In genomic region chr7:95246935-95247370, GRCh38 we compare ENCODE assay signal across 8 cellular contexts.
DNase-seq lines count a peak whose midpoint lies in the region; ATAC-seq and TF ChIP-seq lines count a peak whose summit lies in the region.

No MANE protein-coding gene starts in this region.

- no peaks in the 10 kb centered on the region for H3K9me3 Mint-ChIP-seq in Calu3 (ENCODE audit: low read depth, unreplicated experiment)

- no peak overlapping the region for H3K4me3 Mint-ChIP-seq in Calu3 (ENCODE audit: low read depth, unreplicated experiment)

- H3K27ac ChIP-seq in PC-3 (ENCODE audit: low read length), result no peak overlapping the region
- no peak overlapping the region for H3K27ac ChIP-seq in coronary artery
- H3K27ac ChIP-seq in suprapubic skin, result no peak overlapping the region

- H3F3A ChIP-seq in Loucy (ENCODE audit: low read depth) (no peaks in the 10 kb centered on the region), PC-3 (ENCODE audit: low read length, unreplicated experiment) (no peaks in the 10 kb centered on the region)

- H3K27me3 ChIP-seq in Loucy (ENCODE audit: insufficient read depth, low read length, poor library complexity, severe bottlenecking) (no peaks in the 10 kb centered on the region), PC-3 (ENCODE audit: low read length) (no peaks in the 10 kb centered on the region), suprapubic skin (no peaks in the 10 kb centered on the region)

- DNase-seq in Calu3 (peak; percentile 43), PC-3 (peak; percentile 73), coronary artery (ENCODE audit: low spot score) (no peak), left kidney (ENCODE audit: low read depth, low spot score) (peak; percentile 97), suprapubic skin (ENCODE audit: low spot score in 2 of 2) (no peak), activated T-cell treated with anti-CD3 and anti-CD28 coated beads for 4 hours (no peak)

- H4K20me1 ChIP-seq in Loucy (ENCODE audit: insufficient read depth, low read length, poor library complexity, severe bottlenecking) (no peaks in the 10 kb centered on the region), PC-3 (ENCODE audit: low read length) (no peaks in the 10 kb centered on the region)

- POLR2A ChIA-PET in PC-3 (lab: Charles Lee; ENCODE audit: unreplicated experiment), result no interaction called here

- H3K27ac Mint-ChIP-seq in Calu3 (ENCODE audit: unreplicated experiment), result no peak overlapping the region

- CTCF ChIA-PET in Calu3 (lab: Charles Lee), result interaction anchor here (0.5 to 1.0 kb wide), 8 partner anchors 9 to 958 kb away, joined by 3 to 6 read pairs (median 3); partner anchors contain the start of gene PON3
- CTCF ChIA-PET in PC-3 (lab: Charles Lee), result interaction anchor here (0.6 to 1.4 kb wide), 7 partner anchors 18 to 798 kb away, joined by 3 to 9 read pairs (median 5); no protein-coding TSS in a partner anchor

- H3K9me2 ChIP-seq in Loucy (replicated peaks; ENCODE audit: low read depth, low read length) (no peaks in the 10 kb centered on the region), PC-3 (replicated peaks; ENCODE audit: low read length) (no peaks in the 10 kb centered on the region)

- H3K4me2 ChIP-seq in Loucy (ENCODE audit: low read depth, low read length, poor library complexity, severe bottlenecking) (peak overlapping the region; percentile 50), PC-3 (ENCODE audit: low read length) (peak overlapping the region; percentile 38; the same call in 1 of the 2 replicates)

- no peaks in the 10 kb centered on the region for H3K36me3 Mint-ChIP-seq in Calu3 (ENCODE audit: insufficient read depth, unreplicated experiment)

- no peak for TF ChIP-seq POLR2A in suprapubic skin (IDR thresholded peaks at IDR 0.05)

- H3K27me3 Mint-ChIP-seq in Calu3 (ENCODE audit: unreplicated experiment), result no peaks in the 10 kb centered on the region

- BruUV-seq in Calu3 (replicated peaks; lab: Mats Ljungman, UMichigan) (no TSS peak), PC-3 (replicated peaks; lab: Mats Ljungman, UMichigan) (no TSS peak)

- H3K4me3 ChIP-seq in Loucy (ENCODE audit: low read length, poor library complexity, severe bottlenecking), result peak overlapping the region; percentile 32
- H3K4me3 ChIP-seq in PC-3 (ENCODE audit: low read length), result no peak overlapping the region
- no peak overlapping the region for H3K4me3 ChIP-seq in coronary artery
- no peak overlapping the region for H3K4me3 ChIP-seq in suprapubic skin

- H3K9ac ChIP-seq in Loucy (ENCODE audit: low read depth, low read length, poor library complexity, severe bottlenecking) (no peak overlapping the region), PC-3 (ENCODE audit: low read length) (no peak overlapping the region)

- H3K36me3 ChIP-seq in Loucy (ENCODE audit: insufficient read depth, low read length) (no peaks in the 10 kb centered on the region), PC-3 (ENCODE audit: low read depth, low read length) (no peaks in the 10 kb centered on the region), suprapubic skin (no peaks in the 10 kb centered on the region)

- ATAC-seq in GM19351 (IDR thresholded peaks at IDR 0.05; ENCODE audit: unreplicated experiment), result peak; percentile 82
- peak; percentile 86 for ATAC-seq in PC-3

- peak overlapping the region; percentile 90 for H2AFZ ChIP-seq in Loucy (ENCODE audit: low read length)
- H2AFZ ChIP-seq in PC-3 (ENCODE audit: low read length), result peak overlapping the region; percentile 54; the same call in 1 of the 2 replicates

- intact Hi-C loops in Calu3 (cut with micrococcal nuclease; ENCODE audit: unreplicated experiment), result loop anchor here (10.0 kb wide), 3 partner anchors 228 to 962 kb away; no protein-coding TSS in a partner anchor
- intact Hi-C loops in PC-3 (cut with micrococcal nuclease), result loop anchor here (2.0 to 5.0 kb wide), 4 partner anchors 46 to 590 kb away; partner anchors contain the start of gene SGCE

- H3K9me3 ChIP-seq in Loucy (ENCODE audit: insufficient read depth, low read depth, low read length) (no peaks in the 10 kb centered on the region), PC-3 (ENCODE audit: low read length) (no peaks in the 10 kb centered on the region), suprapubic skin (no peaks in the 10 kb centered on the region)

- no peak for TF ChIP-seq EP300 in suprapubic skin (IDR thresholded peaks at IDR 0.05)

- peaks cover 4% of the 10 kb centered on the region for H3K4me1 ChIP-seq in Loucy (ENCODE audit: insufficient read depth, low read length, poor library complexity, severe bottlenecking)
- peaks cover 4% of the 10 kb centered on the region; the same call in 1 of the 2 replicates for H3K4me1 ChIP-seq in PC-3 (ENCODE audit: insufficient read depth, low read length)
- peaks cover 3% of the 10 kb centered on the region for H3K4me1 ChIP-seq in suprapubic skin

- H3K79me2 ChIP-seq in Loucy (ENCODE audit: insufficient read depth, low read length), result no peaks in the 10 kb centered on the region
- no peaks in the 10 kb centered on the region for H3K79me2 ChIP-seq in PC-3 (ENCODE audit: low read length)

- WGBS in suprapubic skin, result 1% methylated on average over 5 of the region's 5 CpGs

- H3K4me1 Mint-ChIP-seq in Calu3 (ENCODE audit: low read depth, unreplicated experiment), result no peaks in the 10 kb centered on the region

- peak; percentile 62 for TF ChIP-seq CTCF in Calu3 (IDR thresholded peaks at IDR 0.05; ENCODE audit: unreplicated experiment)
- peak; percentile 85 for TF ChIP-seq CTCF in Loucy (conservative IDR thresholded peaks at IDR 0.05; ENCODE audit: low read length)
- TF ChIP-seq CTCF in PC-3 (conservative IDR thresholded peaks at IDR 0.05; ENCODE audit: low read depth, low read length), result peak; percentile 85
- TF ChIP-seq CTCF in coronary artery (IDR thresholded peaks at IDR 0.05), result peak; percentile 36
- TF ChIP-seq CTCF in suprapubic skin (IDR thresholded peaks at IDR 0.05), result peak; percentile 39 to 65

Comparison
In these comparisons a context has a peak if more than half of its experiments do, and no peak if none do; other contexts are left out.
1. DNase-seq: peak in Calu3 (single experiment), PC-3 (single experiment) and left kidney (single experiment); none in coronary artery (single experiment), suprapubic skin (0 of 2) and activated T-cell treated with anti-CD3 and anti-CD28 coated beads for 4 hours (single experiment).
2. Peak in every context shown above with its lines, with median percentiles within 50 percentile points of each other: CTCF ChIP-seq.